ENCODE assay signal across 8 cellular contexts in the genomic region with DNA sequence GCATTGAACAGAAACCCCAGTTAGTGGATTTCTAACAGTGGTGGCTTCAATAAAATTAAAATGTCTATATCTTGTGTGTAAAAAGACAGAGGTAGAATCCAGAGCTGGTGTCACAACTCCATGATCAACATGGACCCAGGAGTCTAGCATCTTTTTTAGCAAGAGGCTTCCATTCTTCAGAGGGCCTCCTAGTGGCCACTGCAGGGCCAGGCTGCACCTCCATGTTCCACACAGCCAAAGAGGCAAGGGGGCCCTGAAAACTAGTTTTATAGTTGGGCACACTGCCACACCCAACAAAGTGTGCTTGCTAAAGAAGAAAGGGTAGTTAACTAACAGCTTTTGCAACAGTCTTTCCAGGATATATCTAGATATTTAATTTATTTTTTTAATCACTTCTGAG. TPM values are rescaled to one million over a fixed set of nuclear protein-coding genes. Genes with fewer than 3 reads are reported as not detected.
A peak's percentile ranks its signal among the peaks of the same experiment; 100 is the strongest.
DNase-seq lines count a peak whose midpoint lies in the region; ATAC-seq, FAIRE-seq and TF ChIP-seq lines count a peak whose summit lies in the region.

No MANE protein-coding gene starts in this region.

- no peak for TF ChIP-seq EP300 in A549 (IDR thresholded peaks at IDR 0.05)

- TF ChIP-seq RAD21 in A549 (conservative IDR thresholded peaks at IDR 0.05 in 1 of 2, IDR thresholded peaks at IDR 0.05 in 1 of 2): no peak

- no peaks in the 10 kb centered on the region for H3F3A ChIP-seq in PC-9 (ENCODE audit: insufficient read depth, low read depth)

- H3K4me1 ChIP-seq in A549 (no peaks in the 10 kb centered on the region), PC-9 (replicated peaks; ENCODE audit: insufficient read depth) (no peaks in the 10 kb centered on the region), testis (no peaks in the 10 kb centered on the region)

- H3K27me3 ChIP-seq in PC-9 (ENCODE audit: insufficient read depth, low read depth) (no peaks in the 10 kb centered on the region), testis (no peaks in the 10 kb centered on the region)

- DNase-seq in A549 (ENCODE audit: low read depth in 1 of 2, low spot score in 1 of 2) (peak; percentile 8 to 29), GDM1 (lab: John Stamatoyannopoulos, UW) (peak; percentile 15), PC-9 (no peak), fibroblast of mammary gland (ENCODE audit: low read depth) (peak; percentile 28), caudate nucleus (lab: John Stamatoyannopoulos, UW) (no peak), testis (no peak), pons (ENCODE audit: low spot score) (no peak)

- H3K79me2 ChIP-seq in PC-9 (ENCODE audit: low read depth): no peaks in the 10 kb centered on the region

- H3K36me3 ChIP-seq in PC-9 (ENCODE audit: low read depth) (no peaks in the 10 kb centered on the region), testis (ENCODE audit: low read depth, missing control alignments) (no peaks in the 10 kb centered on the region)

- intact Hi-C loops in PC-9 (cut with micrococcal nuclease; ENCODE audit: unreplicated experiment): no loop called here
- intact Hi-C loops in testis (cut with DNase I; ENCODE audit: low total_unique reads): no loop called here

- H3K9me3 ChIP-seq in A549: no peaks in the 10 kb centered on the region; the same call in 2 of the 3 replicates
- H3K9me3 ChIP-seq in PC-9 (ENCODE audit: insufficient read depth, low read depth): peaks cover 4% of the 10 kb centered on the region; the same call in 1 of the 2 replicates
- H3K9me3 ChIP-seq in testis: no peaks in the 10 kb centered on the region

- POLR2A ChIA-PET in A549 (lab: Yijun Ruan, JAX) (no interaction called here), PC-9 (lab: Charles Lee; ENCODE audit: unreplicated experiment) (no interaction called here)

- CTCF ChIA-PET in A549 (lab: Yijun Ruan, JAX) (no interaction called here), PC-9 (lab: Charles Lee) (interaction anchor here (0.5 kb wide), 1 partner anchor 16 kb away, joined by 3 read pairs; no protein-coding TSS in a partner anchor)

- no peak overlapping the region for H2AFZ ChIP-seq in PC-9

- BruUV-seq in PC-9 (replicated peaks; lab: Mats Ljungman, UMichigan): no TSS peak

- H4K20me1 ChIP-seq in PC-9 (ENCODE audit: insufficient read depth): no peaks in the 10 kb centered on the region

- FAIRE-seq in A549 (lab: Jason Lieb, UNC): no peak

- TF ChIP-seq POLR2A in A549 (IDR thresholded peaks at IDR 0.05; ENCODE audit: low read length): no peak
- TF ChIP-seq POLR2A in testis (IDR thresholded peaks at IDR 0.05): no peak

- TF ChIP-seq CTCF in A549 (IDR thresholded peaks at IDR 0.05): peak; percentile 25; the same call in 2 of the 3 replicates
- TF ChIP-seq CTCF in PC-9 (conservative IDR thresholded peaks at IDR 0.05): peak; percentile 52; the same call in 1 of the 2 replicates
- TF ChIP-seq CTCF in fibroblast of mammary gland (conservative IDR thresholded peaks at IDR 0.05; ENCODE audit: control insufficient read depth, insufficient read depth, low read depth, low read length): peak; percentile 64
- peak in 1 of 3 experiments; percentile 23 for TF ChIP-seq CTCF in testis (IDR thresholded peaks at IDR 0.05)

- H3K4me3 ChIP-seq in A549: no peak overlapping the region
- H3K4me3 ChIP-seq in PC-9: no peak overlapping the region
- H3K4me3 ChIP-seq in fibroblast of mammary gland (ENCODE audit: control insufficient read depth, low read depth, low read length): no peak overlapping the region
- no peak overlapping the region for H3K4me3 ChIP-seq in testis

- no peaks in the 10 kb centered on the region for H3K9me2 ChIP-seq in PC-9 (ENCODE audit: insufficient read depth)

- no peak overlapping the region for H3K4me2 ChIP-seq in A549
- H3K4me2 ChIP-seq in PC-9: no peak overlapping the region

- peak; percentile 68 to 71; a peak in 4 of 6 replicates for ATAC-seq in A549
- ATAC-seq in GM21447 (IDR thresholded peaks at IDR 0.05; ENCODE audit: unreplicated experiment): no peak

- H3K27ac ChIP-seq in A549: no peak overlapping the region
- no peak overlapping the region for H3K27ac ChIP-seq in PC-9
- no peak overlapping the region for H3K27ac ChIP-seq in caudate nucleus (ENCODE audit: low read depth, low read length)
- H3K27ac ChIP-seq in testis: no peak overlapping the region

TF ChIP-seq in A549, 52 proteins besides CTCF, POLR2A, EP300 and RAD21:
- TF ChIP-seq BHLHE40 (IDR thresholded peaks at IDR 0.05; ENCODE audit: low read depth, low read length) (no peak), HEYL (CRISPR knock-in tag; IDR thresholded peaks at IDR 0.05) (no peak), FOXS1 (CRISPR knock-in tag; IDR thresholded peaks at IDR 0.05) (no peak), EHMT2 (IDR thresholded peaks at IDR 0.05; ENCODE audit: low read depth) (no peak), CEBPB (IDR thresholded peaks at IDR 0.05) (no peak), HOXB5 (CRISPR knock-in tag; IDR thresholded peaks at IDR 0.05) (no peak), ZSCAN20 (CRISPR knock-in tag; IDR thresholded peaks at IDR 0.05) (no peak), TP53 (CRISPR knock-in tag; IDR thresholded peaks at IDR 0.05) (no peak), HOXA7 (CRISPR knock-in tag; IDR thresholded peaks at IDR 0.05) (no peak), ESRRA (IDR thresholded peaks at IDR 0.05; ENCODE audit: borderline replicate concordance, low read length) (no peak)
- TF ChIP-seq, protein P1, sequence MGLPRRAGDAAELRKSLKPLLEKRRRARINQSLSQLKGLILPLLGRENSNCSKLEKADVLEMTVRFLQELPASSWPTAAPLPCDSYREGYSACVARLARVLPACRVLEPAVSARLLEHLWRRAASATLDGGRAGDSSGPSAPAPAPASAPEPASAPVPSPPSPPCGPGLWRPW (IDR thresholded peaks at IDR 0.05): no peak
- TF ChIP-seq, protein P2, sequence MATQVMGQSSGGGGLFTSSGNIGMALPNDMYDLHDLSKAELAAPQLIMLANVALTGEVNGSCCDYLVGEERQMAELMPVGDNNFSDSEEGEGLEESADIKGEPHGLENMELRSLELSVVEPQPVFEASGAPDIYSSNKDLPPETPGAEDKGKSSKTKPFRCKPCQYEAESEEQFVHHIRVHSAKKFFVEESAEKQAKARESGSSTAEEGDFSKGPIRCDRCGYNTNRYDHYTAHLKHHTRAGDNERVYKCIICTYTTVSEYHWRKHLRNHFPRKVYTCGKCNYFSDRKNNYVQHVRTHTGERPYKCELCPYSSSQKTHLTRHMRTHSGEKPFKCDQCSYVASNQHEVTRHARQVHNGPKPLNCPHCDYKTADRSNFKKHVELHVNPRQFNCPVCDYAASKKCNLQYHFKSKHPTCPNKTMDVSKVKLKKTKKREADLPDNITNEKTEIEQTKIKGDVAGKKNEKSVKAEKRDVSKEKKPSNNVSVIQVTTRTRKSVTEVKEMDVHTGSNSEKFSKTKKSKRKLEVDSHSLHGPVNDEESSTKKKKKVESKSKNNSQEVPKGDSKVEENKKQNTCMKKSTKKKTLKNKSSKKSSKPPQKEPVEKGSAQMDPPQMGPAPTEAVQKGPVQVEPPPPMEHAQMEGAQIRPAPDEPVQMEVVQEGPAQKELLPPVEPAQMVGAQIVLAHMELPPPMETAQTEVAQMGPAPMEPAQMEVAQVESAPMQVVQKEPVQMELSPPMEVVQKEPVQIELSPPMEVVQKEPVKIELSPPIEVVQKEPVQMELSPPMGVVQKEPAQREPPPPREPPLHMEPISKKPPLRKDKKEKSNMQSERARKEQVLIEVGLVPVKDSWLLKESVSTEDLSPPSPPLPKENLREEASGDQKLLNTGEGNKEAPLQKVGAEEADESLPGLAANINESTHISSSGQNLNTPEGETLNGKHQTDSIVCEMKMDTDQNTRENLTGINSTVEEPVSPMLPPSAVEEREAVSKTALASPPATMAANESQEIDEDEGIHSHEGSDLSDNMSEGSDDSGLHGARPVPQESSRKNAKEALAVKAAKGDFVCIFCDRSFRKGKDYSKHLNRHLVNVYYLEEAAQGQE (IDR thresholded peaks at IDR 0.05): no peak
- TF ChIP-seq, protein P3, sequence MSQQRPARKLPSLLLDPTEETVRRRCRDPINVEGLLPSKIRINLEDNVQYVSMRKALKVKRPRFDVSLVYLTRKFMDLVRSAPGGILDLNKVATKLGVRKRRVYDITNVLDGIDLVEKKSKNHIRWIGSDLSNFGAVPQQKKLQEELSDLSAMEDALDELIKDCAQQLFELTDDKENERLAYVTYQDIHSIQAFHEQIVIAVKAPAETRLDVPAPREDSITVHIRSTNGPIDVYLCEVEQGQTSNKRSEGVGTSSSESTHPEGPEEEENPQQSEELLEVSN (IDR thresholded peaks at IDR 0.05; ENCODE audit: borderline replicate concordance, low read depth): no peak

RNA-seq across cellular contexts. Expression of a gene that starts 12.9 kb away (rescaled TPM):
- polyA plus RNA-seq in A549 (2011; rRNA removed): 0.50 and 0.85 TPM in 2 replicates
- 0.23 and 0.26 TPM in 2 replicates for polyA plus RNA-seq in A549 (2012; cell fraction: cytosol; rRNA removed)
- polyA plus RNA-seq in A549 (2012; cell fraction: nucleus; rRNA removed): 0.44 and 1.5 TPM in 2 replicates
- polyA plus RNA-seq in A549 (2017; fragmentation: RNase III; extraction: RNeasy Plus Mini Kit Qiagen cat#74134 plus additional on column Dnase treatment): 0.41 to 0.64 TPM (median 0.55 TPM) in 3 replicates
- 0.58 TPM in 1 of 2 replicates, not detected in the other for polyA minus RNA-seq in A549 (2011; rRNA and poly(A)+ RNA removed)
- 3.0 and 4.0 TPM in 2 replicates for total RNA-seq in PC-9 (2021)
- 10 to 100 TPM; 12.8 to 13.6 TPM for total RNA-seq in testis
- polyA plus RNA-seq in testis (ENCODE audit: insufficient read depth, low read depth, low replicate concordance): 8.3 TPM

Comparison
In these comparisons a context has a peak if more than half of its experiments do, and no peak if none do; other contexts are left out.
1. DNase-seq: peak in A549 (2 of 2), GDM1 (single experiment) and fibroblast of mammary gland (single experiment); none in PC-9 (0 of 2), caudate nucleus (0 of 61), testis (single experiment) and pons (single experiment).